In genomic region chrX:150621652-150622051, GRCh38 we compare ENCODE assay signal across 15 cellular contexts.
"Had no signal": no experiment of that assay in that cellular context is flagged by ENCODE, and none has a peak within 500 bp of the region (broad histone marks: within the 10 kb centered on the region; RNA-seq: fewer than 3 reads in every experiment).

No MANE protein-coding gene starts in this region.

- H3K9me3 Mint-ChIP-seq: naive B cell, neural progenitor cell had no signal

- FAIRE-seq: colon, keratinocyte, pancreas, urothelium cell line had no signal

- H3K4me1 Mint-ChIP-seq: neural progenitor cell had no signal

- H3K27ac Mint-ChIP-seq: neural progenitor cell had no signal

- ATAC-seq: esophagus mucosa, left lung, pancreas had no signal

- H3K4me3 Mint-ChIP-seq: naive B cell, neural progenitor cell had no signal

- DNase-seq: activated CD4-positive, alpha-beta T cell treated with anti-CD3 and anti-CD28 coated beads for 1 hour; adrenal gland; left lung; mammary epithelial cell; naive B cell; pancreas; SIG-M5; sigmoid colon; spleen; tibial artery had no signal

- H3K27me3 Mint-ChIP-seq: naive B cell had no signal
